ENCODE assay signal across 1 cellular context in the genomic region with DNA sequence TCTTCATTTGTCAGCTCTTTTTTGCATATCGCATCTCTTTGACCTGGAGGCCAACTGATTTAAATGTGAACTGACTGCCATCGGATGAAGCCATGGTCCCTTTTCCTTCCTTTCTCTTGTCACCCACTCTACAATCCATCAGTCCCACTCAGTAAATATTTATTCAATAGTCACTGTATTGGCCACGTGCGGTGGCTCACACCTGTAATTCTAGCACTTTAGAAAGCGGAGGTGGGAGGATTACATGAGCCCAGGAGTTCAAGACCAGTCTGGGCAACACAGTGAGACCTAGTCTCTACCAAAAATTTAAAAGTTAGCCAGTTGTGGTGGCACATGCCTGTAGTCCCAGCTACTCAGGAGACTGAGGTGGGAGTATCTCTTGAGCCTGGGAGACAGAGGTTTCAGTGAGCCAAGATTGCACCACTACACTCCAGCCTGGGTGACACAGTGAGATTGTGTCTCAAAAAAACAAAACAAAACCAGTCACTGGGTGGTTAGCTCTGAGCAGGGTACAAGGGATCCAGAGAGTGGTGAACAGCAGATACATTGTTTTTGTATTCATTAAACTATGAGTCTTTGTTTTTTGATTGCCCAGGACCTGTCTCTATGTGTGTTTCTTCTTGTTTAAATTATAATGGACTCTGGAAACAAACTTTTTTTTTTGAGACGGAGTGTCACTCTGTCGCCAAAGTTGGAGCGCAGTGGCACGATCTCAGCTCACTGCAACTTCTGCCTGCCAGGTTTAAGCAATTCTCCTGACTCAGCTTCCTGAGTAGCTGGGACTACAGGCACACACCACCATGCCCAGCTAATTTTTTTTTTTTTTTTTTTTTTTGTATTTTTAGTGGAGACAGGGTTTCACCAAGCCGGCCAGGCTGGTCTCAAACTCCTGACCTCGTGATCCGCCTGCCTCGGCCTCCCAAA.
TF ChIP-seq lines count a peak whose summit lies in the region.

No MANE protein-coding gene starts in this region.

TF ChIP-seq in GM23338, 12 proteins besides CTCF, POLR2A, EP300 and RAD21 (continued from another document):
- TF ChIP-seq ZNF462 (CRISPR knock-in tag; IDR thresholded peaks at IDR 0.05) (no peak), CREB1 (CRISPR knock-in tag; IDR thresholded peaks at IDR 0.05; ENCODE audit: low read depth) (no peak), NANOG (IDR thresholded peaks at IDR 0.05; ENCODE audit: borderline replicate concordance) (no peak), POLR2AphosphoS5 (IDR thresholded peaks at IDR 0.05; ENCODE audit: low read depth) (no peak), ZNF114 (CRISPR knock-in tag; IDR thresholded peaks at IDR 0.05) (no peak), EZH2 (IDR thresholded peaks at IDR 0.05; ENCODE audit: low read depth, unreplicated experiment) (no peak), EZH2phosphoT487 (IDR thresholded peaks at IDR 0.05; ENCODE audit: unreplicated experiment) (no peak), JUNB (IDR thresholded peaks at IDR 0.05; ENCODE audit: unreplicated experiment) (no peak)
- TF ChIP-seq, protein P1, sequence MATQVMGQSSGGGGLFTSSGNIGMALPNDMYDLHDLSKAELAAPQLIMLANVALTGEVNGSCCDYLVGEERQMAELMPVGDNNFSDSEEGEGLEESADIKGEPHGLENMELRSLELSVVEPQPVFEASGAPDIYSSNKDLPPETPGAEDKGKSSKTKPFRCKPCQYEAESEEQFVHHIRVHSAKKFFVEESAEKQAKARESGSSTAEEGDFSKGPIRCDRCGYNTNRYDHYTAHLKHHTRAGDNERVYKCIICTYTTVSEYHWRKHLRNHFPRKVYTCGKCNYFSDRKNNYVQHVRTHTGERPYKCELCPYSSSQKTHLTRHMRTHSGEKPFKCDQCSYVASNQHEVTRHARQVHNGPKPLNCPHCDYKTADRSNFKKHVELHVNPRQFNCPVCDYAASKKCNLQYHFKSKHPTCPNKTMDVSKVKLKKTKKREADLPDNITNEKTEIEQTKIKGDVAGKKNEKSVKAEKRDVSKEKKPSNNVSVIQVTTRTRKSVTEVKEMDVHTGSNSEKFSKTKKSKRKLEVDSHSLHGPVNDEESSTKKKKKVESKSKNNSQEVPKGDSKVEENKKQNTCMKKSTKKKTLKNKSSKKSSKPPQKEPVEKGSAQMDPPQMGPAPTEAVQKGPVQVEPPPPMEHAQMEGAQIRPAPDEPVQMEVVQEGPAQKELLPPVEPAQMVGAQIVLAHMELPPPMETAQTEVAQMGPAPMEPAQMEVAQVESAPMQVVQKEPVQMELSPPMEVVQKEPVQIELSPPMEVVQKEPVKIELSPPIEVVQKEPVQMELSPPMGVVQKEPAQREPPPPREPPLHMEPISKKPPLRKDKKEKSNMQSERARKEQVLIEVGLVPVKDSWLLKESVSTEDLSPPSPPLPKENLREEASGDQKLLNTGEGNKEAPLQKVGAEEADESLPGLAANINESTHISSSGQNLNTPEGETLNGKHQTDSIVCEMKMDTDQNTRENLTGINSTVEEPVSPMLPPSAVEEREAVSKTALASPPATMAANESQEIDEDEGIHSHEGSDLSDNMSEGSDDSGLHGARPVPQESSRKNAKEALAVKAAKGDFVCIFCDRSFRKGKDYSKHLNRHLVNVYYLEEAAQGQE (IDR thresholded peaks at IDR 0.05; ENCODE audit: unreplicated experiment): no peak
- TF ChIP-seq, protein P2, sequence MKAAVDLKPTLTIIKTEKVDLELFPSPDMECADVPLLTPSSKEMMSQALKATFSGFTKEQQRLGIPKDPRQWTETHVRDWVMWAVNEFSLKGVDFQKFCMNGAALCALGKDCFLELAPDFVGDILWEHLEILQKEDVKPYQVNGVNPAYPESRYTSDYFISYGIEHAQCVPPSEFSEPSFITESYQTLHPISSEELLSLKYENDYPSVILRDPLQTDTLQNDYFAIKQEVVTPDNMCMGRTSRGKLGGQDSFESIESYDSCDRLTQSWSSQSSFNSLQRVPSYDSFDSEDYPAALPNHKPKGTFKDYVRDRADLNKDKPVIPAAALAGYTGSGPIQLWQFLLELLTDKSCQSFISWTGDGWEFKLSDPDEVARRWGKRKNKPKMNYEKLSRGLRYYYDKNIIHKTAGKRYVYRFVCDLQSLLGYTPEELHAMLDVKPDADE (IDR thresholded peaks at IDR 0.05): no peak
